ENCODE assay signal across 8 cellular contexts in genomic region chr2:64988420-64989125, GRCh38. TPM values are rescaled to one million over a fixed set of nuclear protein-coding genes. Genes with fewer than 3 reads are reported as not detected.
DNase-seq lines count a peak whose midpoint lies in the region; ATAC-seq and TF ChIP-seq lines count a peak whose summit lies in the region.

No MANE protein-coding gene starts in this region.

- no peaks in the 10 kb centered on the region for H3K9me3 Mint-ChIP-seq in activated naive CD4-positive, alpha-beta T cell treated with anti-CD3 and anti-CD28 coated beads, Interleukin-2, amount 10 ng/mL, durations not matched to agents 7 days and 5 days
- no peaks in the 10 kb centered on the region for H3K9me3 Mint-ChIP-seq in osteocyte (ENCODE audit: unreplicated experiment)

- peak overlapping the region; percentile 69 for H3K4me3 Mint-ChIP-seq in activated naive CD4-positive, alpha-beta T cell treated with anti-CD3 and anti-CD28 coated beads, Interleukin-2, amount 10 ng/mL, durations not matched to agents 7 days and 5 days
- peak overlapping the region; percentile 83 for H3K4me3 Mint-ChIP-seq in osteocyte (ENCODE audit: unreplicated experiment)

- intact Hi-C loops in head of caudate nucleus (cut with DNase I) (loop anchor here (5.0 to 10.0 kb wide), 2 partner anchors 36 to 74 kb away; no protein-coding TSS in a partner anchor), upper lobe of right lung (cut with DNase I) (no loop called here)

- no peaks in the 10 kb centered on the region for H3K36me3 ChIP-seq in upper lobe of right lung

- CTCF ChIA-PET in activated naive CD4-positive, alpha-beta T cell treated with anti-CD3 and anti-CD28 coated beads, Interleukin-2, amount 10 ng/mL, durations not matched to agents 7 days and 5 days (lab: Charles Lee) = interaction anchor here (0.6 to 6.5 kb wide), 7 partner anchors 9 to 344 kb away, joined by 3 to 60 read pairs (median 4); no protein-coding TSS in a partner anchor

- H3K27me3 ChIP-seq in upper lobe of right lung = no peaks in the 10 kb centered on the region

- ATAC-seq in GM21423 (IDR thresholded peaks at IDR 0.05; ENCODE audit: unreplicated experiment) = peak; percentile 38
- peak; percentile 79 for ATAC-seq in upper lobe of right lung

- H3K9me3 ChIP-seq in upper lobe of right lung = no peaks in the 10 kb centered on the region

- H3K27me3 Mint-ChIP-seq in activated naive CD4-positive, alpha-beta T cell treated with anti-CD3 and anti-CD28 coated beads, Interleukin-2, amount 10 ng/mL, durations not matched to agents 7 days and 5 days = peaks cover 4% of the 10 kb centered on the region
- H3K27me3 Mint-ChIP-seq in osteocyte (ENCODE audit: unreplicated experiment) = no peaks in the 10 kb centered on the region

- H3K27ac Mint-ChIP-seq in activated naive CD4-positive, alpha-beta T cell treated with anti-CD3 and anti-CD28 coated beads, Interleukin-2, amount 10 ng/mL, durations not matched to agents 7 days and 5 days = peak overlapping the region; percentile 84
- peak overlapping the region; percentile 98 for H3K27ac Mint-ChIP-seq in osteocyte (ENCODE audit: unreplicated experiment)

- H3K4me3 ChIP-seq in upper lobe of right lung = peak overlapping the region; percentile 85

- peak; percentile 47 for TF ChIP-seq CTCF in osteocyte (IDR thresholded peaks at IDR 0.05)
- TF ChIP-seq CTCF in upper lobe of right lung (IDR thresholded peaks at IDR 0.05) = peak; percentile 42

- peaks cover 31% of the 10 kb centered on the region for H3K36me3 Mint-ChIP-seq in activated naive CD4-positive, alpha-beta T cell treated with anti-CD3 and anti-CD28 coated beads, Interleukin-2, amount 10 ng/mL, durations not matched to agents 7 days and 5 days
- peaks cover 4% of the 10 kb centered on the region for H3K36me3 Mint-ChIP-seq in osteocyte (ENCODE audit: unreplicated experiment)

- peak; percentile 81 for DNase-seq in DMS79 treated with DMSO at 0.1 percent for 48 hours (lab: John Stamatoyannopoulos, UW)
- DNase-seq in HuH-7 (ENCODE audit: low spot score) = peak; percentile 81
- peak; percentile 84 for DNase-seq in activated naive CD4-positive, alpha-beta T cell treated with anti-CD3 and anti-CD28 coated beads, Interleukin-2, amount 10 ng/mL, durations not matched to agents 7 days and 5 days
- DNase-seq in head of caudate nucleus = peak in 39 of 42 donors; percentile 20 to 76 (median 56)
- DNase-seq in osteocyte (ENCODE audit: extremely low spot score, unreplicated experiment) = peak; percentile 95
- peak; percentile 78 for DNase-seq in upper lobe of right lung

- peak overlapping the region; percentile 95 for H3K27ac ChIP-seq in upper lobe of right lung

- TF ChIP-seq POLR2A in Raji (IDR thresholded peaks at IDR 0.05; ENCODE audit: insufficient read depth, low read depth, low read length) = peak; percentile 64

- H3K4me1 ChIP-seq in upper lobe of right lung = peaks cover 12% of the 10 kb centered on the region

- H3K4me1 Mint-ChIP-seq in activated naive CD4-positive, alpha-beta T cell treated with anti-CD3 and anti-CD28 coated beads, Interleukin-2, amount 10 ng/mL, durations not matched to agents 7 days and 5 days = peaks cover 63% of the 10 kb centered on the region
- peaks cover 59% of the 10 kb centered on the region for H3K4me1 Mint-ChIP-seq in osteocyte (ENCODE audit: unreplicated experiment)

RNA-seq across cellular contexts. Expression of gene SLC1A4, which starts 0.6 kb away (rescaled TPM):
- 78.7 and 81.8 TPM in 2 replicates for total RNA-seq in osteocyte
- total RNA-seq in upper lobe of right lung = 12.2 TPM

Comparison
In these comparisons a context has a peak if more than half of its experiments do, and no peak if none do; other contexts are left out.
1. Peak in every context shown above with its lines: DNase-seq, ATAC-seq, H3K4me3 ChIP-seq and H3K27ac ChIP-seq.